ENCODE assay signal across 24 cellular contexts in genomic region chrX:117998171-117998570, GRCh38.
"Had no signal": no experiment of that assay in that cellular context is flagged by ENCODE, and none has a peak within 500 bp of the region (broad histone marks: within the 10 kb centered on the region; RNA-seq: fewer than 3 reads in every experiment).

No MANE protein-coding gene starts in this region.

- ATAC-seq: mucosa of descending colon; naive thymus-derived CD4-positive, alpha-beta T cell; natural killer cell treated with Interleukin-12 subunit alpha and Interleukin-12 subunit beta and Interleukin-15 and Interleukin-18, amount 100 ng/mL, for 72 hours; right cardiac atrium; sciatic nerve; stimulated activated naive B cell treated with anti-CD40 and anti-IgM and Interleukin-4, amounts not matched to agents 10 μg/mL and 1 μg/mL and 100 μg/mL, for 72 hours; stimulated activated naive CD8-positive, alpha-beta T cell treated with anti-CD3 and anti-CD28 coated beads, Interleukin-15, Interleukin-2, amounts not matched to agents 100 U/mL and 50 U/mL, for 24 hours had no signal

- H3K36me3 ChIP-seq: left ventricle myocardium inferior, ovary, stomach, thyroid gland, transverse colon, upper lobe of left lung, vagina had no signal

- DNase-seq: islet precursor cell; left ventricle myocardium inferior; midbrain; mucosa of descending colon; naive thymus-derived CD4-positive, alpha-beta T cell; ovary; retina; right cardiac atrium; stimulated activated CD4-positive, alpha-beta T cell treated with anti-CD3 and anti-CD28 coated beads, Interleukin-12 subunit alpha, Interleukin-12 subunit beta, amount 100 ng/mL, for 4 hours; stimulated activated CD4-positive, alpha-beta T cell treated with anti-CD3 and anti-CD28 coated beads, Interleukin-15, amount 100 ng/mL, for 24 hours; stimulated activated CD4-positive, alpha-beta T cell treated with anti-CD3 and anti-CD28 coated beads, Interleukin-2, amount 100 ng/mL, for 24 hours; stimulated activated CD4-positive, alpha-beta T cell treated with anti-CD3 and anti-CD28 coated beads, Interleukin-4, amount 100 ng/mL, for 1 hour; stimulated activated naive B cell treated with anti-CD40 and anti-IgM and Interleukin-4, amounts not matched to agents 10 μg/mL and 1 μg/mL and 100 μg/mL, for 72 hours; stimulated activated naive CD8-positive, alpha-beta T cell treated with anti-CD3 and anti-CD28 coated beads, Interleukin-15, Interleukin-2, amounts not matched to agents 100 U/mL and 50 U/mL, for 24 hours; stomach; testis; thyroid gland; transverse colon; upper lobe of left lung had no signal

- H3K9me3 ChIP-seq: left ventricle myocardium inferior, mucosa of descending colon, ovary, stomach, testis, thyroid gland, transverse colon, upper lobe of left lung, vagina had no signal

- H3K4me3 ChIP-seq: left ventricle myocardium inferior, lung, mucosa of descending colon, ovary, skin epidermis, stomach, testis, thyroid gland, transverse colon, upper lobe of left lung, vagina had no signal

- H3K27ac ChIP-seq: left ventricle myocardium inferior, ovary, skin epidermis, stomach, testis, thyroid gland, transverse colon, upper lobe of left lung, vagina had no signal

- H3K4me1 ChIP-seq: left ventricle myocardium inferior, stomach, testis, thyroid gland, transverse colon, upper lobe of left lung, vagina had no signal

- H3K27me3 ChIP-seq: ovary, stomach, testis, thyroid gland, transverse colon, upper lobe of left lung, vagina had no signal
